ENCODE assay signal across 8 cellular contexts in genomic region chr16:72066747-72067146, GRCh38. TPM values are rescaled to one million over a fixed set of nuclear protein-coding genes. Genes with fewer than 3 reads are reported as not detected.
DNase-seq lines count a peak whose midpoint lies in the region; ATAC-seq and TF ChIP-seq lines count a peak whose summit lies in the region.

No MANE protein-coding gene starts in this region.

- H3K4me3 ChIP-seq in HL-60 (replicated peaks; ENCODE audit: insufficient read depth, low read length) (no peak overlapping the region), ovary (no peak overlapping the region)

- TF ChIP-seq CTCF in HL-60 (IDR thresholded peaks at IDR 0.05; ENCODE audit: insufficient read depth, low read length): peak; percentile 14
- TF ChIP-seq CTCF in ovary (IDR thresholded peaks at IDR 0.05): peak in 2 of 3 donors; percentile 44 to 57

- H3K27ac ChIP-seq in HL-60 (replicated peaks) (no peak overlapping the region), ovary (no peak overlapping the region)

- no peak for ATAC-seq in GM21529 (IDR thresholded peaks at IDR 0.05; ENCODE audit: unreplicated experiment)

- no peaks in the 10 kb centered on the region for H3K9me3 ChIP-seq in ovary

- WGBS in ovary, 3 donors: 0 to 2% (median 2%) methylated on average over 1 of the region's 1 CpG

- DNase-seq in NCI-H2107 treated with DMSO at 0.1 percent for 48 hours (lab: John Stamatoyannopoulos, UW; ENCODE audit: unreplicated experiment) (peak; percentile 39), NCI-H2107 (lab: John Stamatoyannopoulos, UW) (no peak), HL-60 (ENCODE audit: low read depth in 1 of 2, low spot score in 1 of 2) (peak in 1 of 2 experiments; percentile 44), SKM-1 treated with dmso at 0.1 percent for 144 hours (lab: John Stamatoyannopoulos, UW; ENCODE audit: unreplicated experiment) (peak; percentile 34), fibroblast of the conjunctiva (ENCODE audit: low read depth) (peak; percentile 56), ovary (peak in 1 of 5 donors; percentile 35), posterior vena cava (ENCODE audit: low spot score) (no peak)

- intact Hi-C loops in ovary (cut with DNase I): loop anchor here in 2 of 4 donors (2.0 to 5.0 kb wide), 2 partner anchors 32 to 36 kb away; no protein-coding TSS in a partner anchor
- intact Hi-C loops in posterior vena cava (cut with DNase I): no loop called here

- TF ChIP-seq EP300 in ovary (IDR thresholded peaks at IDR 0.05): no peak

- peaks cover 6% of the 10 kb centered on the region for H3K4me1 ChIP-seq in ovary (ENCODE audit: insufficient read depth)

- H3K36me3 ChIP-seq in ovary: no peaks in the 10 kb centered on the region

- no peaks in the 10 kb centered on the region for H3K27me3 ChIP-seq in HL-60 (ENCODE audit: insufficient read depth, poor library complexity, severe bottlenecking)
- H3K27me3 ChIP-seq in ovary: no peaks in the 10 kb centered on the region

- TF ChIP-seq POLR2A in ovary (IDR thresholded peaks at IDR 0.05): no peak

RNA-seq across cellular contexts. Expression of gene HPR, which starts 3.7 kb away (rescaled TPM):
- total RNA-seq in ovary (1 to 10 TPM in 4 of 7 donors, under 1 TPM in 3; 0.32 to 2.4 (median 1.1) TPM), posterior vena cava (1 to 10 TPM in 1 of 2 donors, under 1 TPM in 1; 0.38 to 3.4 TPM)
- 1 to 10 TPM; 1.7 to 2.2 TPM for polyA plus RNA-seq in ovary

RNA-seq across cellular contexts. Expression of gene HP, which starts 12.4 kb away (rescaled TPM):
- total RNA-seq in ovary: 100 to 1,000 TPM in 1 of 7 donors, 10 to 100 TPM in 5, under 1 TPM in 1; 0.66 to 186 (median 23.9) TPM
- 10 to 100 TPM; 20.0 to 30.1 TPM for polyA plus RNA-seq in ovary
- 10 to 100 TPM in 1 of 2 donors, 1 to 10 TPM in 1; 2.6 to 19.1 TPM for total RNA-seq in posterior vena cava

RNA-seq across cellular contexts. Expression of gene TXNL4B, which starts 26.7 kb away (rescaled TPM):
- 10 to 100 TPM; 10.6 to 23.1 (median 14.7) TPM for total RNA-seq in ovary
- 10 to 100 TPM; 16.8 to 20.4 TPM for polyA plus RNA-seq in ovary
- 10 to 100 TPM in 1 of 2 donors, 1 to 10 TPM in 1; 7.5 to 10.3 TPM for total RNA-seq in posterior vena cava

RNA-seq across cellular contexts. Expression of gene DHX38, which starts 26.9 kb away (rescaled TPM):
- total RNA-seq in ovary (10 to 100 TPM; 33.0 to 70.5 (median 59.1) TPM), posterior vena cava (10 to 100 TPM; 44.3 to 50.8 TPM)
- 10 to 100 TPM; 45.2 to 81.7 TPM for polyA plus RNA-seq in ovary

RNA-seq across cellular contexts. Expression of gene DHODH, which starts 58.2 kb away (rescaled TPM):
- total RNA-seq in ovary (10 to 100 TPM in 4 of 7 donors, 1 to 10 TPM in 3; 3.2 to 13.0 (median 10.6) TPM), posterior vena cava (1 to 10 TPM; 7.3 to 8.0 TPM)
- polyA plus RNA-seq in ovary: 1 to 10 TPM; 5.6 to 9.4 TPM

Comparison
In these comparisons a context has a peak if more than half of its experiments do, and no peak if none do; other contexts are left out.
1. DNase-seq: peak in NCI-H2107 treated with DMSO at 0.1 percent for 48 hours (single experiment), SKM-1 treated with dmso at 0.1 percent for 144 hours (single experiment) and fibroblast of the conjunctiva (single experiment); none in NCI-H2107 (single experiment) and posterior vena cava (single experiment).